ENCODE assay signal across 23 cellular contexts in genomic region chr17:49425004-49425286, GRCh38. TPM values are rescaled to one million over a fixed set of nuclear protein-coding genes. Genes with fewer than 3 reads are reported as not detected.
A peak's percentile ranks its signal among the peaks of the same experiment; 100 is the strongest.
DNase-seq lines count a peak whose midpoint lies in the region; ATAC-seq, FAIRE-seq and TF ChIP-seq lines count a peak whose summit lies in the region.
"Had no signal": no experiment of that assay in that cellular context is flagged by ENCODE, and none has a peak within 500 bp of the region (broad histone marks: within the 10 kb centered on the region; RNA-seq: fewer than 3 reads in every experiment).

No MANE protein-coding gene starts in this region.

- POLR2A ChIA-PET in SK-N-SH (lab: Yijun Ruan, JAX), result interaction anchor here (1.5 kb wide), 1 partner anchor 26 kb away, joined by 3 read pairs; no protein-coding TSS in a partner anchor
- POLR2A ChIA-PET in K562 (lab: Yijun Ruan, JAX), result interaction anchor here (0.8 to 1.7 kb wide), 6 partner anchors 9 to 30 kb away, joined by 3 to 6 read pairs (median 4); partner anchors contain the start of gene PHB1

- no peak for TF ChIP-seq CTCF in SK-N-SH (IDR thresholded peaks at IDR 0.05)
- TF ChIP-seq CTCF in K562 (IDR thresholded peaks at IDR 0.05 in 2 of 3, conservative IDR thresholded peaks at IDR 0.05 in 1 of 3; ENCODE audit: insufficient read depth in 2 of 3, low read depth in 1 of 3, low read length in 3 of 3), result no peak

- H3K27ac ChIP-seq in SK-N-SH (ENCODE audit: low read depth in 2 of 2, low read length in 1 of 2) (peak overlapping the region in 1 of 2 experiments; percentile 35; a peak in 2 of 4 replicates), Karpas-422 (ENCODE audit: low read length) (no peak overlapping the region), SJCRH30 (peak overlapping the region; percentile 3; the same call in 1 of the 2 replicates), K562 (ENCODE audit: extremely low read depth, low read depth, low read length) (peak overlapping the region; percentile 82)
- H3K27ac ChIP-seq: 22Rv1; A549; BLaER1 treated with 17β-estradiol and CSF1 and Interleukin-3, amounts not matched to agents 10 nM and 100 nM; C4-2B had no signal

- no peaks in the 10 kb centered on the region for H3K4me1 ChIP-seq in SK-N-SH (ENCODE audit: control insufficient read depth in 1 of 2, insufficient read depth in 2 of 2, low read depth in 1 of 2, low read length in 1 of 2)
- no peaks in the 10 kb centered on the region for H3K4me1 ChIP-seq in Karpas-422 (ENCODE audit: low read length)
- H3K4me1 ChIP-seq in SJCRH30, result no peaks in the 10 kb centered on the region; the same call in 1 of the 2 replicates
- peaks cover 0 to 6% of the 10 kb centered on the region in 2 experiments; a peak in 2 of 5 replicates for H3K4me1 ChIP-seq in K562 (replicated peaks in 1 of 2; ENCODE audit: control insufficient read depth in 2 of 2, insufficient read depth in 2 of 2, low read length in 2 of 2)
- H3K4me1 ChIP-seq: A549, Caco-2 had no signal

- H3K9me1 ChIP-seq in K562 (ENCODE audit: control insufficient read depth, insufficient read depth, low read length), result no peaks in the 10 kb centered on the region

- no peaks in the 10 kb centered on the region for H3K79me2 ChIP-seq in SK-N-SH (ENCODE audit: insufficient read depth)
- no peaks in the 10 kb centered on the region for H3K79me2 ChIP-seq in Karpas-422 (ENCODE audit: low read length)
- no peaks in the 10 kb centered on the region for H3K79me2 ChIP-seq in K562 (ENCODE audit: control insufficient read depth, insufficient read depth, low read length)

- no peaks in the 10 kb centered on the region for H4K20me1 ChIP-seq in SK-N-SH (ENCODE audit: insufficient read depth)
- no peaks in the 10 kb centered on the region for H4K20me1 ChIP-seq in Karpas-422 (ENCODE audit: insufficient read depth, low read depth, low read length)
- no peaks in the 10 kb centered on the region for H4K20me1 ChIP-seq in K562 (replicated peaks; ENCODE audit: control insufficient read depth, insufficient read depth, low read length)
- H4K20me1 ChIP-seq: BLaER1 treated with 17β-estradiol and CSF1 and Interleukin-3, amounts not matched to agents 10 nM and 100 nM had no signal

- no peak overlapping the region for H3K27ac Mint-ChIP-seq in natural killer cell treated with Interleukin-12 subunit alpha and Interleukin-12 subunit beta and Interleukin-15 and Interleukin-18, amount 100 ng/mL, for 72 hours
- H3K27ac Mint-ChIP-seq: CD4-positive, alpha-beta T cell; CD8-positive, alpha-beta T cell had no signal

- no peaks in the 10 kb centered on the region for H3K36me3 ChIP-seq in SK-N-SH (replicated peaks in 1 of 2; ENCODE audit: control insufficient read depth in 1 of 2, insufficient read depth in 2 of 2, low read length in 1 of 2)
- H3K36me3 ChIP-seq in Karpas-422 (ENCODE audit: insufficient read depth, low read length), result no peaks in the 10 kb centered on the region
- no peaks in the 10 kb centered on the region for H3K36me3 ChIP-seq in SJCRH30
- no peaks in the 10 kb centered on the region for H3K36me3 ChIP-seq in K562 (ENCODE audit: control insufficient read depth, insufficient read depth, low read length)
- H3K36me3 ChIP-seq: BLaER1 treated with 17β-estradiol and CSF1 and Interleukin-3, amounts not matched to agents 10 nM and 100 nM had no signal

- no TSS peak for BruUV-seq in K562 (replicated peaks; lab: Mats Ljungman, UMichigan)

- in situ Hi-C loops in K562 (cut with MboI), result no loop called here

- H3K27me3 ChIP-seq in SK-N-SH (ENCODE audit: insufficient read depth) (peaks cover 15% of the 10 kb centered on the region; the same call in 1 of the 2 replicates), Karpas-422 (ENCODE audit: low read length) (no peaks in the 10 kb centered on the region), SJCRH30 (peaks cover 4% of the 10 kb centered on the region; the same call in 1 of the 2 replicates), K562 (ENCODE audit: control insufficient read depth in 2 of 2, insufficient read depth in 2 of 2, low read length in 2 of 2) (peaks cover 3% of the 10 kb centered on the region in 2 experiments; a peak in 2 of 5 replicates)
- H3K27me3 ChIP-seq: BLaER1 treated with 17β-estradiol and CSF1 and Interleukin-3, amounts not matched to agents 10 nM and 100 nM had no signal

- H3K9ac ChIP-seq in SK-N-SH (no peak overlapping the region), Karpas-422 (ENCODE audit: low read length) (no peak overlapping the region), K562 (ENCODE audit: insufficient read depth in 1 of 2, low read depth in 2 of 2, low read length in 2 of 2) (peak overlapping the region in 1 of 2 experiments; percentile 21; a peak in 1 of 4 replicates)
- H3K9ac ChIP-seq: BLaER1 treated with 17β-estradiol and CSF1 and Interleukin-3, amounts not matched to agents 10 nM and 100 nM had no signal

- DNase-seq in SK-N-SH (no peak), Karpas-422 (peak; percentile 2), SJCRH30 (no peak), K562 (ENCODE audit: extremely low read depth in 1 of 4, low spot score in 3 of 4) (no peak)
- no peak for DNase-seq in natural killer cell treated with Interleukin-12 subunit alpha and Interleukin-12 subunit beta and Interleukin-15 and Interleukin-18, amount 100 ng/mL, for 72 hours (ENCODE audit: low spot score)
- DNase-seq: ACHN; Calu3; CD4-positive, alpha-beta T cell; CD8-positive, alpha-beta T cell; DMS79 treated with DMSO at 0.1 percent for 48 hours; GF-D8 had no signal

- TF ChIP-seq RAD21 in SK-N-SH (IDR thresholded peaks at IDR 0.05; ENCODE audit: low read length), result no peak
- no peak for TF ChIP-seq RAD21 in K562 (CRISPR knock-in tag; conservative IDR thresholded peaks at IDR 0.05 in 1 of 2, IDR thresholded peaks at IDR 0.05 in 1 of 2)

- H3K4me3 ChIP-seq in SK-N-SH (ENCODE audit: low read depth in 2 of 2, low read length in 1 of 2) (peak overlapping the region in 1 of 2 experiments; percentile 5; a peak in 1 of 4 replicates), Karpas-422 (ENCODE audit: low read length) (no peak overlapping the region), SJCRH30 (peak overlapping the region; percentile 48), K562 (peak overlapping the region; percentile 6; the same call in 1 of the 2 replicates)
- H3K4me3 ChIP-seq: A549; BLaER1 treated with 17β-estradiol and CSF1 and Interleukin-3, amounts not matched to agents 10 nM and 100 nM had no signal

- peaks cover 19% of the 10 kb centered on the region for H3K9me3 ChIP-seq in SK-N-SH
- H3K9me3 ChIP-seq in Karpas-422 (ENCODE audit: low read length), result peaks cover 4% of the 10 kb centered on the region; the same call in 1 of the 2 replicates
- H3K9me3 ChIP-seq in SJCRH30 (replicated peaks), result peaks cover 11% of the 10 kb centered on the region
- peaks cover 7% of the 10 kb centered on the region for H3K9me3 ChIP-seq in K562 (replicated peaks; ENCODE audit: control insufficient read depth, insufficient read depth, low read depth, low read length)

- peaks cover 3% of the 10 kb centered on the region for H3K9me3 Mint-ChIP-seq in natural killer cell treated with Interleukin-12 subunit alpha and Interleukin-12 subunit beta and Interleukin-15 and Interleukin-18, amount 100 ng/mL, for 72 hours

- H3K4me1 Mint-ChIP-seq in natural killer cell treated with Interleukin-12 subunit alpha and Interleukin-12 subunit beta and Interleukin-15 and Interleukin-18, amount 100 ng/mL, for 72 hours (ENCODE audit: low read depth in 2 of 2), result no peaks in the 10 kb centered on the region

- FAIRE-seq in K562 (lab: Jason Lieb, UNC), result no peak
- FAIRE-seq: A549, D721Med, G401.6, GM12891, GM18507 had no signal

- peaks cover 20 to 21% of the 10 kb centered on the region in 2 donors for H3K27me3 Mint-ChIP-seq in natural killer cell treated with Interleukin-12 subunit alpha and Interleukin-12 subunit beta and Interleukin-15 and Interleukin-18, amount 100 ng/mL, for 72 hours

- H3K4me2 ChIP-seq in SK-N-SH (no peak overlapping the region; the same call in 1 of the 2 replicates), Karpas-422 (ENCODE audit: low read depth, low read length, poor library complexity, severe bottlenecking) (no peak overlapping the region), K562 (ENCODE audit: insufficient read depth, low read length) (peak overlapping the region; percentile 59)
- H3K4me2 ChIP-seq: A549; BLaER1 treated with 17β-estradiol and CSF1 and Interleukin-3, amounts not matched to agents 10 nM and 100 nM had no signal

- intact Hi-C loops in K562 (cut with micrococcal nuclease), result no loop called here

- TF ChIP-seq EP300 in SK-N-SH (IDR thresholded peaks at IDR 0.05; ENCODE audit: borderline replicate concordance in 1 of 2, low read depth in 1 of 2, low read length in 1 of 2) (no peak), K562 (IDR thresholded peaks at IDR 0.05; ENCODE audit: low read length) (no peak)

- no peak overlapping the region for H3K4me3 Mint-ChIP-seq in natural killer cell treated with Interleukin-12 subunit alpha and Interleukin-12 subunit beta and Interleukin-15 and Interleukin-18, amount 100 ng/mL, for 72 hours
- H3K4me3 Mint-ChIP-seq: CD4-positive, alpha-beta T cell; CD8-positive, alpha-beta T cell had no signal

- H3F3A ChIP-seq in SK-N-SH (replicated peaks; ENCODE audit: insufficient read depth), result no peaks in the 10 kb centered on the region

- H3K9me2 ChIP-seq in SK-N-SH (no peaks in the 10 kb centered on the region), Karpas-422 (replicated peaks; ENCODE audit: insufficient read depth, low read length) (no peaks in the 10 kb centered on the region)

- no peak for ATAC-seq in SK-N-SH treated with all-trans-retinoic acid at 6 μM for 48 hours
- no peak for ATAC-seq in K562
- no peak for ATAC-seq in natural killer cell treated with Interleukin-12 subunit alpha and Interleukin-12 subunit beta and Interleukin-15 and Interleukin-18, amount 100 ng/mL, for 72 hours
- ATAC-seq in HG03521 (IDR thresholded peaks at IDR 0.05; ENCODE audit: unreplicated experiment), result no peak
- no peak for ATAC-seq in GM18505 (IDR thresholded peaks at IDR 0.05; ENCODE audit: unreplicated experiment)
- ATAC-seq: A549; CD8-positive, alpha-beta T cell had no signal

- TF ChIP-seq POLR2A in K562 (conservative IDR thresholded peaks at IDR 0.05) (no peak), GM18505 (IDR thresholded peaks at IDR 0.05; ENCODE audit: borderline replicate concordance, extremely low read depth, insufficient read depth, insufficient read length) (no peak)

- H2AFZ ChIP-seq in SK-N-SH (ENCODE audit: low read depth) (peak overlapping the region; percentile 86), Karpas-422 (ENCODE audit: low read length) (no peak overlapping the region), K562 (ENCODE audit: low read depth, low read length) (peak overlapping the region; percentile 93)

- H3K36me3 Mint-ChIP-seq in natural killer cell treated with Interleukin-12 subunit alpha and Interleukin-12 subunit beta and Interleukin-15 and Interleukin-18, amount 100 ng/mL, for 72 hours, result peaks cover 7% of the 10 kb centered on the region
- H3K36me3 Mint-ChIP-seq: CD8-positive, alpha-beta T cell had no signal

- CTCF ChIA-PET in SK-N-SH (lab: Yijun Ruan, JAX) (interaction anchor here (0.8 to 21.7 kb wide), 12 partner anchors 9 to 145 kb away, joined by 3 to 492 read pairs (median 8); partner anchors contain the start of gene PHB1), K562 (lab: Yijun Ruan, JAX; ENCODE audit: low intra/inter-chr PET ratio) (no interaction called here)

RNA-seq across cellular contexts. Expression of gene PHB1, which starts 10.3 kb away (rescaled TPM):
- polyA plus RNA-seq in SK-N-SH (2012; rRNA removed) (379 and 477 TPM in 2 replicates), K562 (2011; rRNA removed) (818 and 879 TPM in 2 replicates), K562 (2014; fragmentation: Illumina TruSeq; extraction: Trizol) (486 and 570 TPM in 2 replicates), K562 (2014; fragmentation: Nextera tagmentation; extraction: Ambion mirVana) (100 to 1,000 TPM; 191 to 412 TPM), K562 (2014; rRNA removed) (322 and 377 TPM in 2 replicates)
- polyA plus RNA-seq in SK-N-SH (2012; cell fraction: cytosol; rRNA removed), result 290 and 388 TPM in 2 replicates
- polyA plus RNA-seq in SK-N-SH (2012; cell fraction: nucleus; rRNA removed), result 173 and 230 TPM in 2 replicates
- 91.5 and 130 TPM in 2 replicates for total RNA-seq in Karpas-422 (2014; rRNA removed; shearing (Covaris generic); ENCODE audit: low replicate concordance)
- 240 and 249 TPM in 2 replicates for total RNA-seq in SJCRH30 (2014; rRNA removed; shearing (Covaris generic))
- 85.2 and 139 TPM in 2 replicates for total RNA-seq in K562 (2011; cell fraction: chromatin; rRNA removed; ENCODE audit: low replicate concordance)
- total RNA-seq in K562 (2011; cell fraction: nucleolus; rRNA removed), result 115 and 129 TPM in 2 replicates
- 138 and 143 TPM in 2 replicates for total RNA-seq in K562 (2011; cell fraction: nucleoplasm; rRNA removed)
- total RNA-seq in K562 (2014; rRNA removed) (252 and 320 TPM in 2 replicates), K562 (2014; rRNA removed; fragmentation: Illumina TruSeq; extraction: Trizol) (307 and 349 TPM in 2 replicates), K562 (2015; rRNA removed; fragmentation: Illumina TruSeq; extraction: Trizol) (259 and 265 TPM in 2 replicates), K562 (2021) (447 and 460 TPM in 2 replicates)
- 709 and 767 TPM in 2 replicates for polyA plus RNA-seq in K562 (2011; cell fraction: cytosol; rRNA removed)
- polyA plus RNA-seq in K562 (2011; cell fraction: nucleus; rRNA removed), result 244 and 297 TPM in 2 replicates
- 257 and 546 TPM in 2 replicates for polyA plus RNA-seq in K562 (2012)
- polyA minus RNA-seq in K562 (2011; rRNA and poly(A)+ RNA removed), result 533 and 763 TPM in 2 replicates
- 146 and 192 TPM in 2 replicates for polyA minus RNA-seq in K562 (2011; cell fraction: cytosol; rRNA and poly(A)+ RNA removed)
- 40.4 and 68.0 TPM in 2 replicates for polyA minus RNA-seq in K562 (2011; cell fraction: nucleus; rRNA and poly(A)+ RNA removed)
- 100 to 1,000 TPM; 229 to 233 TPM for total RNA-seq in natural killer cell treated with Interleukin-12 subunit alpha and Interleukin-12 subunit beta and Interleukin-15 and Interleukin-18, amount 100 ng/mL, for 72 hours

Comparison
In these comparisons a context has a peak if more than half of its experiments do, and no peak if none do; other contexts are left out.
1. Of the 27 proteins assayed by ChIP-seq in both K562 and SK-N-SH: peak only in K562: GABPA; only in SK-N-SH: none; in both: none; in neither: 26.